In the genomic region with DNA sequence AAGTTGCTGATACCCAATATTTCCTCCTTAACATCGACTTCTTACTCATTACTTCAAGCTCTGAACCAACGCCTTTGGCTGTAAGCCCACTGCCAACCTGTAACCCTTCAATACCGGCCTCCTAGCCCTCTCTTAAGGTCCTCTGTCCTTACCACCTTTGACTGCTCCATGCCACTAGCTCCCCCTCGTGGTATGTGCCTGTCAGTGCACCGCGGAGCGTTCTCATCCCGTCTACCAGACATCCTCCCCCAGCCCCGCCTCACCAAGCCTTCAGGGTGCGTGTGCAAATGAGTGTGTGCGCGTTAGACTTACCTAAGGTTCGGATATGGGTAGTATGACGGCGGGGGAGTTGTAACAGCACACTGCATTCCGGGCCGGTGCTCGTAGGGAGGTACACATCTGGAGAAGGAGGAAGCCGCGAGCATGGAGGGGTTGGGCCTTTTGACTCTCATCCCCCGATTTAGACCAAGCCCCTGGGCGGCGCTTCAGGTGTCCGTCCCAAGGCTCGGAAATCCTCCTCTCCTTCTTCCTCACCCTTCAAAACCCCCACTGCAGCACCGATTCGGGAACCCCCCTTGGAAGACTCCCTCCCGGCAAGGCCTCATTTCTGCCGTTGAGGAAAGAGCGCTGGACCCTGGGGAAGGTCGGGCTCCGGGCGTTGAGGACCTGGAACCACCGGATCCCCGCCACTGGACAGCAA, we compare ENCODE assay signal across 8 cellular contexts.
A peak's percentile ranks its signal among the peaks of the same experiment; 100 is the strongest.
DNase-seq lines count a peak whose midpoint lies in the region; ATAC-seq and TF ChIP-seq lines count a peak whose summit lies in the region.

No MANE protein-coding gene starts in this region.

- H3K27ac ChIP-seq in layer of hippocampus (ENCODE audit: low read depth, low read length) = peak overlapping the region; percentile 50

- TF ChIP-seq CTCF in choroid plexus epithelial cell (conservative IDR thresholded peaks at IDR 0.05; ENCODE audit: low read depth, low read length) = peak; percentile 99

- ATAC-seq in HG02852 (IDR thresholded peaks at IDR 0.05; ENCODE audit: unreplicated experiment) (peak; percentile 34), HG03342 (IDR thresholded peaks at IDR 0.05; ENCODE audit: unreplicated experiment) (no peak)

- no peaks in the 10 kb centered on the region for H3K27me3 ChIP-seq in layer of hippocampus (ENCODE audit: control insufficient read depth, insufficient read depth, low read length)

- H3K4me3 ChIP-seq in choroid plexus epithelial cell (ENCODE audit: low read depth, low read length) = peak overlapping the region; percentile 63

- peak; percentile 90 for DNase-seq in DMS 273 (lab: John Stamatoyannopoulos, UW; ENCODE audit: unreplicated experiment)
- peak; percentile 45 to 78 for DNase-seq in NCI-H446 (lab: John Stamatoyannopoulos, UW)
- peak; percentile 82 for DNase-seq in activated CD4-positive, alpha-beta T cell treated with anti-CD3 and anti-CD28 coated beads for 1 hour
- DNase-seq in choroid plexus epithelial cell (ENCODE audit: low read depth) = peak; percentile 89
- peak; percentile 83 to 91 for DNase-seq in stimulated activated CD4-positive, alpha-beta T cell treated with anti-CD3 and anti-CD28 coated beads, Interleukin-15, amount 100 ng/mL, for 48 hours (ENCODE audit: low read depth in 2 of 2)
